ENCODE assay signal across 2 cellular contexts in the genomic region with DNA sequence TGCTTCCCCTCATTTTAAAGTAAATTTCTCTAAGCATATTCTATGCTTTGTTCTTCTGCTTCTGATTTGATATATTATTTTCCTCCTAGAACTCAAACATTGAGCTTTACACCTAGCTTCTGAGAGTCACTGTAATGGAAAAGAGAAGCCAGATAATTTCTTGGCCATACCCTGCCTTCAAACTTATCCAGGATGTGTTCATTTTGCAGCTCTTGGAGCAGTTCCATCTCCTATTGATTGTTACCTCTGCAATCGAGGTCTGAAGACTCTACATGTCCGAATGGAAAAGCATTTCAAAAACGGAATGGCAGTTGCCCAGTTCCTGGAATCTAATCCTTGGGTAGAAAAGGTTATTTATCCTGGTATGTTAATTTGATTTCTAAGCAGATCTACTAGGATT.
TF ChIP-seq lines count a peak whose summit lies in the region.

No MANE protein-coding gene starts in this region.

TF ChIP-seq in liver, 16 proteins besides CTCF, POLR2A, EP300 and RAD21 (continued from another document):
- TF ChIP-seq, protein P1, sequence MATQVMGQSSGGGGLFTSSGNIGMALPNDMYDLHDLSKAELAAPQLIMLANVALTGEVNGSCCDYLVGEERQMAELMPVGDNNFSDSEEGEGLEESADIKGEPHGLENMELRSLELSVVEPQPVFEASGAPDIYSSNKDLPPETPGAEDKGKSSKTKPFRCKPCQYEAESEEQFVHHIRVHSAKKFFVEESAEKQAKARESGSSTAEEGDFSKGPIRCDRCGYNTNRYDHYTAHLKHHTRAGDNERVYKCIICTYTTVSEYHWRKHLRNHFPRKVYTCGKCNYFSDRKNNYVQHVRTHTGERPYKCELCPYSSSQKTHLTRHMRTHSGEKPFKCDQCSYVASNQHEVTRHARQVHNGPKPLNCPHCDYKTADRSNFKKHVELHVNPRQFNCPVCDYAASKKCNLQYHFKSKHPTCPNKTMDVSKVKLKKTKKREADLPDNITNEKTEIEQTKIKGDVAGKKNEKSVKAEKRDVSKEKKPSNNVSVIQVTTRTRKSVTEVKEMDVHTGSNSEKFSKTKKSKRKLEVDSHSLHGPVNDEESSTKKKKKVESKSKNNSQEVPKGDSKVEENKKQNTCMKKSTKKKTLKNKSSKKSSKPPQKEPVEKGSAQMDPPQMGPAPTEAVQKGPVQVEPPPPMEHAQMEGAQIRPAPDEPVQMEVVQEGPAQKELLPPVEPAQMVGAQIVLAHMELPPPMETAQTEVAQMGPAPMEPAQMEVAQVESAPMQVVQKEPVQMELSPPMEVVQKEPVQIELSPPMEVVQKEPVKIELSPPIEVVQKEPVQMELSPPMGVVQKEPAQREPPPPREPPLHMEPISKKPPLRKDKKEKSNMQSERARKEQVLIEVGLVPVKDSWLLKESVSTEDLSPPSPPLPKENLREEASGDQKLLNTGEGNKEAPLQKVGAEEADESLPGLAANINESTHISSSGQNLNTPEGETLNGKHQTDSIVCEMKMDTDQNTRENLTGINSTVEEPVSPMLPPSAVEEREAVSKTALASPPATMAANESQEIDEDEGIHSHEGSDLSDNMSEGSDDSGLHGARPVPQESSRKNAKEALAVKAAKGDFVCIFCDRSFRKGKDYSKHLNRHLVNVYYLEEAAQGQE (IDR thresholded peaks at IDR 0.05), result no peak
- TF ChIP-seq HNF4G (IDR thresholded peaks at IDR 0.05) (no peak), SP1 (IDR thresholded peaks at IDR 0.05) (peak; percentile 17), HNF4A (conservative IDR thresholded peaks at IDR 0.05) (peak in 1 of 2 donors; percentile 34), GABPA (IDR thresholded peaks at IDR 0.05 in 1 of 2, conservative IDR thresholded peaks at IDR 0.05 in 1 of 2) (no peak)
- TF ChIP-seq, protein P2, sequence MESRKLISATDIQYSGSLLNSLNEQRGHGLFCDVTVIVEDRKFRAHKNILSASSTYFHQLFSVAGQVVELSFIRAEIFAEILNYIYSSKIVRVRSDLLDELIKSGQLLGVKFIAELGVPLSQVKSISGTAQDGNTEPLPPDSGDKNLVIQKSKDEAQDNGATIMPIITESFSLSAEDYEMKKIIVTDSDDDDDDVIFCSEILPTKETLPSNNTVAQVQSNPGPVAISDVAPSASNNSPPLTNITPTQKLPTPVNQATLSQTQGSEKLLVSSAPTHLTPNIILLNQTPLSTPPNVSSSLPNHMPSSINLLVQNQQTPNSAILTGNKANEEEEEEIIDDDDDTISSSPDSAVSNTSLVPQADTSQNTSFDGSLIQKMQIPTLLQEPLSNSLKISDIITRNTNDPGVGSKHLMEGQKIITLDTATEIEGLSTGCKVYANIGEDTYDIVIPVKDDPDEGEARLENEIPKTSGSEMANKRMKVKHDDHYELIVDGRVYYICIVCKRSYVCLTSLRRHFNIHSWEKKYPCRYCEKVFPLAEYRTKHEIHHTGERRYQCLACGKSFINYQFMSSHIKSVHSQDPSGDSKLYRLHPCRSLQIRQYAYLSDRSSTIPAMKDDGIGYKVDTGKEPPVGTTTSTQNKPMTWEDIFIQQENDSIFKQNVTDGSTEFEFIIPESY (IDR thresholded peaks at IDR 0.05), result peak; percentile 33

TF ChIP-seq in HepG2, 621 proteins besides CTCF, POLR2A, EP300 and RAD21 (continued from another document):
- TF ChIP-seq, protein P3, sequence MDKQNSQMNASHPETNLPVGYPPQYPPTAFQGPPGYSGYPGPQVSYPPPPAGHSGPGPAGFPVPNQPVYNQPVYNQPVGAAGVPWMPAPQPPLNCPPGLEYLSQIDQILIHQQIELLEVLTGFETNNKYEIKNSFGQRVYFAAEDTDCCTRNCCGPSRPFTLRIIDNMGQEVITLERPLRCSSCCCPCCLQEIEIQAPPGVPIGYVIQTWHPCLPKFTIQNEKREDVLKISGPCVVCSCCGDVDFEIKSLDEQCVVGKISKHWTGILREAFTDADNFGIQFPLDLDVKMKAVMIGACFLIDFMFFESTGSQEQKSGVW (CRISPR knock-in tag; IDR thresholded peaks at IDR 0.05; ENCODE audit: borderline replicate concordance), result no peak
- TF ChIP-seq, protein P4, sequence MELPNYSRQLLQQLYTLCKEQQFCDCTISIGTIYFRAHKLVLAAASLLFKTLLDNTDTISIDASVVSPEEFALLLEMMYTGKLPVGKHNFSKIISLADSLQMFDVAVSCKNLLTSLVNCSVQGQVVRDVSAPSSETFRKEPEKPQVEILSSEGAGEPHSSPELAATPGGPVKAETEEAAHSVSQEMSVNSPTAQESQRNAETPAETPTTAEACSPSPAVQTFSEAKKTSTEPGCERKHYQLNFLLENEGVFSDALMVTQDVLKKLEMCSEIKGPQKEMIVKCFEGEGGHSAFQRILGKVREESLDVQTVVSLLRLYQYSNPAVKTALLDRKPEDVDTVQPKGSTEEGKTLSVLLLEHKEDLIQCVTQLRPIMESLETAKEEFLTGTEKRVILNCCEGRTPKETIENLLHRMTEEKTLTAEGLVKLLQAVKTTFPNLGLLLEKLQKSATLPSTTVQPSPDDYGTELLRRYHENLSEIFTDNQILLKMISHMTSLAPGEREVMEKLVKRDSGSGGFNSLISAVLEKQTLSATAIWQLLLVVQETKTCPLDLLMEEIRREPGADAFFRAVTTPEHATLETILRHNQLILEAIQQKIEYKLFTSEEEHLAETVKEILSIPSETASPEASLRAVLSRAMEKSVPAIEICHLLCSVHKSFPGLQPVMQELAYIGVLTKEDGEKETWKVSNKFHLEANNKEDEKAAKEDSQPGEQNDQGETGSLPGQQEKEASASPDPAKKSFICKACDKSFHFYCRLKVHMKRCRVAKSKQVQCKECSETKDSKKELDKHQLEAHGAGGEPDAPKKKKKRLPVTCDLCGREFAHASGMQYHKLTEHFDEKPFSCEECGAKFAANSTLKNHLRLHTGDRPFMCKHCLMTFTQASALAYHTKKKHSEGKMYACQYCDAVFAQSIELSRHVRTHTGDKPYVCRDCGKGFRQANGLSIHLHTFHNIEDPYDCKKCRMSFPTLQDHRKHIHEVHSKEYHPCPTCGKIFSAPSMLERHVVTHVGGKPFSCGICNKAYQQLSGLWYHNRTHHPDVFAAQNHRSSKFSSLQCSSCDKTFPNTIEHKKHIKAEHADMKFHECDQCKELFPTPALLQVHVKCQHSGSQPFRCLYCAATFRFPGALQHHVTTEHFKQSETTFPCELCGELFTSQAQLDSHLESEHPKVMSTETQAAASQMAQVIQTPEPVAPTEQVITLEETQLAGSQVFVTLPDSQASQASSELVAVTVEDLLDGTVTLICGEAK (IDR thresholded peaks at IDR 0.05), result no peak
- TF ChIP-seq, protein P4 (CRISPR knock-in tag; IDR thresholded peaks at IDR 0.05), result no peak
- no peak for TF ChIP-seq NCOA2 (CRISPR knock-in tag; IDR thresholded peaks at IDR 0.05)
- TF ChIP-seq, protein P5, sequence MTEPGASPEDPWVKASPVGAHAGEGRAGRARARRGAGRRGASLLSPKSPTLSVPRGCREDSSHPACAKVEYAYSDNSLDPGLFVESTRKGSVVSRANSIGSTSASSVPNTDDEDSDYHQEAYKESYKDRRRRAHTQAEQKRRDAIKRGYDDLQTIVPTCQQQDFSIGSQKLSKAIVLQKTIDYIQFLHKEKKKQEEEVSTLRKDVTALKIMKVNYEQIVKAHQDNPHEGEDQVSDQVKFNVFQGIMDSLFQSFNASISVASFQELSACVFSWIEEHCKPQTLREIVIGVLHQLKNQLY (CRISPR knock-in tag; IDR thresholded peaks at IDR 0.05), result no peak
- no peak for TF ChIP-seq ZNF724P (CRISPR knock-in tag; IDR thresholded peaks at IDR 0.05; ENCODE audit: borderline replicate concordance)
- no peak for TF ChIP-seq FOXP1 (IDR thresholded peaks at IDR 0.05)
- no peak for TF ChIP-seq FOXP1 (CRISPR knock-in tag; IDR thresholded peaks at IDR 0.05)
